In genomic region chr19:19530423-19530804, GRCh38 we compare ENCODE assay signal across 24 cellular contexts. TPM values are rescaled to one million over a fixed set of nuclear protein-coding genes. Genes with fewer than 3 reads are reported as not detected.
A peak's percentile ranks its signal among the peaks of the same experiment; 100 is the strongest.
DNase-seq lines count a peak whose midpoint lies in the region; ATAC-seq, FAIRE-seq and TF ChIP-seq lines count a peak whose summit lies in the region.
"Had no signal": no experiment of that assay in that cellular context is flagged by ENCODE, and none has a peak within 500 bp of the region (broad histone marks: within the 10 kb centered on the region; RNA-seq: fewer than 3 reads in every experiment).

No MANE protein-coding gene starts in this region.

- no peak overlapping the region for H3K23ac ChIP-seq in mesendoderm (ENCODE audit: low read length)

- no TSS peak for BruUV-seq in K562 (replicated peaks; lab: Mats Ljungman, UMichigan)

- no peak for TF ChIP-seq RAD21 in K562 (CRISPR knock-in tag; conservative IDR thresholded peaks at IDR 0.05 in 1 of 2, IDR thresholded peaks at IDR 0.05 in 1 of 2)

- H3K4me1 ChIP-seq in HEK293 (ENCODE audit: control insufficient read depth, insufficient read depth, low read length) = no peaks in the 10 kb centered on the region
- peaks cover 5 to 36% of the 10 kb centered on the region in 2 experiments for H3K4me1 ChIP-seq in K562 (replicated peaks in 1 of 2; ENCODE audit: control insufficient read depth in 2 of 2, insufficient read depth in 2 of 2, low read length in 2 of 2)
- no peaks in the 10 kb centered on the region for H3K4me1 ChIP-seq in mesendoderm (ENCODE audit: control insufficient read depth, low read depth, low read length)
- H3K4me1 ChIP-seq in stomach = peaks cover 0 to 40% (median 12%) of the 10 kb centered on the region in 4 donors
- peaks cover 6% of the 10 kb centered on the region for H3K4me1 ChIP-seq in mucosa of descending colon (ENCODE audit: low read depth)

- TF ChIP-seq CTCF in HEK293 (tag by site-specific recombination; IDR thresholded peaks at IDR 0.05) = no peak
- TF ChIP-seq CTCF in K562 (IDR thresholded peaks at IDR 0.05 in 2 of 3, conservative IDR thresholded peaks at IDR 0.05 in 1 of 3; ENCODE audit: insufficient read depth in 2 of 3, low read depth in 1 of 3, low read length in 3 of 3) = no peak
- no peak for TF ChIP-seq CTCF in stomach (IDR thresholded peaks at IDR 0.05)
- no peak for TF ChIP-seq CTCF in mucosa of descending colon (IDR thresholded peaks at IDR 0.05)

- H2AFZ ChIP-seq in K562 (ENCODE audit: low read depth, low read length) = no peak overlapping the region
- H2AFZ ChIP-seq: hepatocyte had no signal

- CTCF ChIA-PET in HEK293 (lab: Yijun Ruan, JAX) = interaction anchor here (0.6 to 7.3 kb wide), 3 partner anchors 23 to 114 kb away, joined by 5 to 75 read pairs (median 47); partner anchors contain the start of gene GMIP
- CTCF ChIA-PET in K562 (lab: Yijun Ruan, JAX; ENCODE audit: low intra/inter-chr PET ratio) = no interaction called here

- peak; percentile 42 for FAIRE-seq in K562 (lab: Jason Lieb, UNC)
- FAIRE-seq: bronchial epithelial cell, G401.6, TTC549 had no signal

- H3K27me3 ChIP-seq in K562 (ENCODE audit: control insufficient read depth in 2 of 2, insufficient read depth in 2 of 2, low read length in 2 of 2) (no peaks in the 10 kb centered on the region), mesendoderm (ENCODE audit: insufficient read depth, low read length, poor library complexity) (no peaks in the 10 kb centered on the region), stomach (no peaks in the 10 kb centered on the region)
- H3K27me3 ChIP-seq: hepatocyte had no signal

- no peak overlapping the region for H3K9ac ChIP-seq in K562 (ENCODE audit: insufficient read depth in 1 of 2, low read depth in 2 of 2, low read length in 2 of 2)
- H3K9ac ChIP-seq in mesendoderm (ENCODE audit: low read length) = no peak overlapping the region
- H3K9ac ChIP-seq: SK-N-SH had no signal

- no peak overlapping the region for H3K18ac ChIP-seq in mesendoderm (ENCODE audit: low read length)

- H3K79me2 ChIP-seq in K562 (ENCODE audit: control insufficient read depth, insufficient read depth, low read length) (peaks cover 5% of the 10 kb centered on the region; the same call in 2 of the 3 replicates), mesendoderm (ENCODE audit: control insufficient read depth, insufficient read depth, low read length) (no peaks in the 10 kb centered on the region)
- H3K79me2 ChIP-seq: hepatocyte had no signal

- ATAC-seq in K562 = peak; percentile 5; the same call in 1 of the 3 replicates
- no peak for ATAC-seq in mucosa of descending colon
- ATAC-seq: activated naive CD8-positive, alpha-beta T cell treated with anti-CD3 and anti-CD28 coated beads, Interleukin-2, amount 50 U/mL, for 24 hours; activated T-cell treated with anti-CD3 and anti-CD28 coated beads, Interleukin-2, amount 50 U/mL, for 4 hours; sciatic nerve had no signal

- H4K8ac ChIP-seq in mesendoderm (ENCODE audit: low read depth, low read length) = no peak overlapping the region

- H3K27ac ChIP-seq in HEK293 (ENCODE audit: extremely low read depth, low read depth, low read length) (no peak overlapping the region), K562 (ENCODE audit: extremely low read depth, low read depth, low read length) (no peak overlapping the region), mesendoderm (ENCODE audit: low read depth, low read length) (no peak overlapping the region), stomach (no peak overlapping the region)
- H3K27ac ChIP-seq: hepatocyte had no signal

- H4K5ac ChIP-seq in mesendoderm (ENCODE audit: low read length) = no peak overlapping the region

- H3K79me1 ChIP-seq in mesendoderm (ENCODE audit: low read length) = no peaks in the 10 kb centered on the region

- H3K4ac ChIP-seq in mesendoderm (ENCODE audit: low read depth, low read length) = no peak overlapping the region

- POLR2A ChIA-PET in HEK293 (lab: Yijun Ruan, JAX) (interaction anchor here (2.2 kb wide), 1 partner anchor 14 kb away, joined by 6 read pairs; the partner anchor contains the start of genes NDUFA13 and TSSK6), K562 (lab: Yijun Ruan, JAX) (interaction anchor here (0.5 to 1.0 kb wide), 3 partner anchors 20 to 355 kb away, joined by 3 to 5 read pairs (median 3); partner anchors contain the start of gene ZNF101)

- peaks cover 3% of the 10 kb centered on the region for H3K9me1 ChIP-seq in K562 (ENCODE audit: control insufficient read depth, insufficient read depth, low read length)

- DNase-seq in CD1c-positive myeloid dendritic cell (ENCODE audit: extremely low spot score) (peak; percentile 10), K562 (ENCODE audit: extremely low read depth in 1 of 4, low spot score in 3 of 4) (no peak), mesendoderm (peak; percentile 62), iPS-NIHi7 (ENCODE audit: extremely low spot score) (no peak), stomach (no peak), mucosa of descending colon (no peak)
- no peak for DNase-seq in stimulated activated CD4-positive, alpha-beta T cell treated with anti-CD3 and anti-CD28 coated beads, Interleukin-4, amount 100 ng/mL, for 24 hours
- DNase-seq: activated CD4-positive, alpha-beta T cell treated with anti-CD3 and anti-CD28 coated beads, Interleukin-2, amount 50 U/mL, for 48 hours; activated naive CD8-positive, alpha-beta T cell treated with anti-CD3 and anti-CD28 coated beads, Interleukin-2, amount 50 U/mL, for 24 hours; activated T-cell treated with anti-CD3 and anti-CD28 coated beads, Interleukin-2, amount 50 U/mL, for 4 hours; effector CD8-positive, alpha-beta T cell; midbrain; NCI-H1048; NCI-H2107; NCI-H524 treated with DMSO at 0.1 percent for 48 hours; SK-N-SH; stimulated activated CD4-positive, alpha-beta T cell treated with anti-CD3 and anti-CD28 coated beads, Interleukin-2, amount 100 ng/mL, for 24 hours had no signal

- H4K20me1 ChIP-seq in K562 (replicated peaks; ENCODE audit: control insufficient read depth, insufficient read depth, low read length) = 0 out of 2 replicates have a peak, but pooled peaks cover 10% of the 10 kb centered on the region

- no peak overlapping the region for H2BK120ac ChIP-seq in mesendoderm (ENCODE audit: low read depth, low read length)

- in situ Hi-C loops in K562 (cut with MboI) = loop anchor here (25.0 kb wide), 1 partner anchor 107 kb away; the partner anchor contains the start of genes GMIP and LPAR2

- H3K4me3 ChIP-seq in HEK293 (ENCODE audit: low read depth, low read length) (no peak overlapping the region), K562 (no peak overlapping the region), mesendoderm (ENCODE audit: low read length) (no peak overlapping the region), stomach (no peak overlapping the region), mucosa of descending colon (no peak overlapping the region)
- H3K4me3 ChIP-seq: hepatocyte had no signal

- no peak overlapping the region for H2BK5ac ChIP-seq in mesendoderm (ENCODE audit: low read length)

- intact Hi-C loops in K562 (cut with micrococcal nuclease) = no loop called here
- intact Hi-C loops in stomach (cut with DNase I; ENCODE audit: low total_unique reads) = loop anchor here (10.0 kb wide), 1 partner anchor 424 kb away; no protein-coding TSS in a partner anchor
- intact Hi-C loops in mucosa of descending colon (cut with DNase I, micrococcal nuclease) = loop anchor here (5.0 kb wide), 1 partner anchor 112 kb away; the partner anchor contains the start of gene GMIP (in 2 of the 2)

- H2AK5ac ChIP-seq in mesendoderm (ENCODE audit: low read length) = no peak overlapping the region

- TF ChIP-seq POLR2A in K562 (conservative IDR thresholded peaks at IDR 0.05) (no peak), stomach (IDR thresholded peaks at IDR 0.05) (no peak)

- H3K9me3 ChIP-seq in HEK293 (ENCODE audit: control insufficient read depth, insufficient read depth, low read depth, low read length) (no peaks in the 10 kb centered on the region), K562 (replicated peaks; ENCODE audit: control insufficient read depth, insufficient read depth, low read depth, low read length) (no peaks in the 10 kb centered on the region), stomach (no peaks in the 10 kb centered on the region), mucosa of descending colon (no peaks in the 10 kb centered on the region)
- H3K9me3 ChIP-seq: SK-N-SH had no signal

- no peak overlapping the region for H2BK15ac ChIP-seq in mesendoderm (replicated peaks; ENCODE audit: low read depth)

- TF ChIP-seq EP300 in K562 (IDR thresholded peaks at IDR 0.05; ENCODE audit: low read length) = no peak
- no peak for TF ChIP-seq EP300 in stomach (IDR thresholded peaks at IDR 0.05)

- WGBS in K562 (ENCODE audit: insufficient coverage, low coverage, missing lambda C conversion rate) = 47% methylated on average over 7 of the region's 9 CpGs
- WGBS in mesendoderm (ENCODE audit: extremely low coverage, insufficient coverage, low lambda C conversion rate) = no CpG with 5 or more reads among the region's 9 CpGs
- WGBS in stomach, 5 donors = 55 to 69% (median 63%) methylated on average over 9 of the region's 9 CpGs

- peaks cover 10 to 65% of the 10 kb centered on the region in 2 experiments; a peak in 2 of 3 replicates for H3K36me3 ChIP-seq in HEK293 (ENCODE audit: control insufficient read depth in 2 of 2, insufficient read depth in 1 of 2, low read length in 2 of 2)
- H3K36me3 ChIP-seq in K562 (ENCODE audit: control insufficient read depth, insufficient read depth, low read length) = peaks cover 41% of the 10 kb centered on the region
- peaks cover 4% of the 10 kb centered on the region for H3K36me3 ChIP-seq in mesendoderm (ENCODE audit: control insufficient read depth, insufficient read depth, low read length)
- peaks cover 16 to 47% (median 44%) of the 10 kb centered on the region in 4 donors for H3K36me3 ChIP-seq in stomach
- no peaks in the 10 kb centered on the region for H3K36me3 ChIP-seq in mucosa of descending colon (ENCODE audit: low read depth)

- H3K4me2 ChIP-seq in K562 (ENCODE audit: insufficient read depth, low read length) (no peak overlapping the region), mesendoderm (ENCODE audit: low read length) (no peak overlapping the region)
- H3K4me2 ChIP-seq: hepatocyte, SK-N-SH had no signal

- no peak overlapping the region for H3K56ac ChIP-seq in mesendoderm (ENCODE audit: low read length)

RNA-seq across cellular contexts. Expression of gene YJEFN3, which starts 1.7 kb away (rescaled TPM):
- 31.5 and 32.8 TPM in 2 replicates for total RNA-seq in K562 (2011; cell fraction: chromatin; rRNA removed; ENCODE audit: low replicate concordance)
- total RNA-seq in K562 (2011; cell fraction: nucleolus; rRNA removed) = 14.5 and 16.2 TPM in 2 replicates
- total RNA-seq in K562 (2011; cell fraction: nucleoplasm; rRNA removed) = 22.3 and 39.8 TPM in 2 replicates
- total RNA-seq in K562 (2014; rRNA removed) (1.3 and 1.5 TPM in 2 replicates), K562 (2014; rRNA removed; fragmentation: Illumina TruSeq; extraction: Trizol) (0.86 and 0.98 TPM in 2 replicates), K562 (2015; rRNA removed; fragmentation: Illumina TruSeq; extraction: Trizol) (1.1 TPM in 2 replicates), K562 (2021) (3.6 and 4.8 TPM in 2 replicates), stomach (100 to 1,000 TPM in 1 of 5 donors, 1 to 10 TPM in 1, under 1 TPM in 3; 0.43 to 117 (median 0.92) TPM), mucosa of descending colon (10 to 100 TPM in 2 of 3 donors, 1 to 10 TPM in 1; 6.0 to 12.6 (median 10.6) TPM)
- polyA plus RNA-seq in K562 (2011; rRNA removed) (1.0 and 1.6 TPM in 2 replicates), K562 (2014; fragmentation: Illumina TruSeq; extraction: Trizol) (2.9 and 3.8 TPM in 2 replicates), K562 (2014; fragmentation: Nextera tagmentation; extraction: Ambion mirVana) (under 1 TPM in 1 of 2 experiments, not detected in 1; 0.04 TPM), K562 (2014; rRNA removed) (4.8 and 5.8 TPM in 2 replicates), stomach (10 to 100 TPM in 1 of 3 donors, 1 to 10 TPM in 2; 4.9 to 14.5 (median 5.2) TPM)
- 0.86 and 2.6 TPM in 2 replicates for polyA plus RNA-seq in K562 (2011; cell fraction: cytosol; rRNA removed)
- polyA plus RNA-seq in K562 (2011; cell fraction: nucleus; rRNA removed) = 12.5 and 30.5 TPM in 2 replicates
- polyA plus RNA-seq in K562 (2012) = 4.6 and 18.0 TPM in 2 replicates
- polyA minus RNA-seq in K562 (2011; rRNA and poly(A)+ RNA removed) = 0.81 and 1.1 TPM in 2 replicates
- 0.46 and 1.0 TPM in 2 replicates for polyA minus RNA-seq in K562 (2011; cell fraction: cytosol; rRNA and poly(A)+ RNA removed)
- 2.4 and 2.7 TPM in 2 replicates for polyA minus RNA-seq in K562 (2011; cell fraction: nucleus; rRNA and poly(A)+ RNA removed)
- polyA plus RNA-seq in mesendoderm (2013, experiment 1 of 2) = 2.9 TPM
- 2.8 TPM for polyA plus RNA-seq in mesendoderm (2013, experiment 2 of 2)
- polyA plus RNA-seq: IgD-negative memory B cell had no signal

RNA-seq across cellular contexts. Expression of gene CILP2, which starts 7.7 kb away (rescaled TPM):
- total RNA-seq in K562 (2011; cell fraction: chromatin; rRNA removed; ENCODE audit: low replicate concordance) = 0.09 and 0.56 TPM in 2 replicates
- total RNA-seq in K562 (2011; cell fraction: nucleolus; rRNA removed) = 0.53 and 0.67 TPM in 2 replicates
- 0.29 and 0.46 TPM in 2 replicates for total RNA-seq in K562 (2011; cell fraction: nucleoplasm; rRNA removed)
- total RNA-seq in K562 (2014; rRNA removed) = 0.23 and 0.33 TPM in 2 replicates
- total RNA-seq in K562 (2014; rRNA removed; fragmentation: Illumina TruSeq; extraction: Trizol) = 0.04 TPM in 1 of 2 replicates, not detected in the other
- total RNA-seq in K562 (2015; rRNA removed; fragmentation: Illumina TruSeq; extraction: Trizol) = 0.08 and 0.11 TPM in 2 replicates
- total RNA-seq in K562 (2021) = 0.29 and 0.35 TPM in 2 replicates
- 0.04 and 0.07 TPM in 2 replicates for polyA plus RNA-seq in K562 (2011; rRNA removed)
- polyA plus RNA-seq in K562 (2011; cell fraction: cytosol; rRNA removed) = 0.01 and 0.67 TPM in 2 replicates
- polyA plus RNA-seq in K562 (2011; cell fraction: nucleus; rRNA removed) = 0.22 and 0.77 TPM in 2 replicates
- polyA plus RNA-seq in K562 (2012) = 0.05 and 0.29 TPM in 2 replicates
- 0.04 TPM in 2 replicates for polyA plus RNA-seq in K562 (2014; fragmentation: Illumina TruSeq; extraction: Trizol)
- not detected for polyA plus RNA-seq in K562 (2014; fragmentation: Nextera tagmentation; extraction: Ambion mirVana)
- 0.05 and 0.31 TPM in 2 replicates for polyA plus RNA-seq in K562 (2014; rRNA removed)
- 0.14 TPM in 1 of 2 replicates, not detected in the other for polyA minus RNA-seq in K562 (2011; rRNA and poly(A)+ RNA removed)
- polyA minus RNA-seq in K562 (2011; cell fraction: cytosol; rRNA and poly(A)+ RNA removed) = not detected in 2 replicates
- polyA minus RNA-seq in K562 (2011; cell fraction: nucleus; rRNA and poly(A)+ RNA removed) = 0.22 and 0.27 TPM in 2 replicates
- 1.5 TPM for polyA plus RNA-seq in mesendoderm (2013, experiment 1 of 2)
- 1.6 TPM for polyA plus RNA-seq in mesendoderm (2013, experiment 2 of 2)
- total RNA-seq in stomach = 1 to 10 TPM in 1 of 5 donors, under 1 TPM in 2, not detected in 2; under 0.01 to 1.4 (median 0.73) TPM
- polyA plus RNA-seq in stomach = under 1 TPM in 1 of 3 donors, not detected in 2; 0.05 TPM
- total RNA-seq in mucosa of descending colon = under 1 TPM in 1 of 3 donors, not detected in 2; 0.09 TPM
- polyA plus RNA-seq: IgD-negative memory B cell had no signal

RNA-seq across cellular contexts. Expression of gene NDUFA13, which starts 14.4 kb away (rescaled TPM):
- 115 and 283 TPM in 2 replicates for total RNA-seq in K562 (2011; cell fraction: chromatin; rRNA removed; ENCODE audit: low replicate concordance)
- total RNA-seq in K562 (2011; cell fraction: nucleolus; rRNA removed) = 289 and 359 TPM in 2 replicates
- 176 and 255 TPM in 2 replicates for total RNA-seq in K562 (2011; cell fraction: nucleoplasm; rRNA removed)
- total RNA-seq in K562 (2014; rRNA removed) (386 and 429 TPM in 2 replicates), K562 (2014; rRNA removed; fragmentation: Illumina TruSeq; extraction: Trizol) (74.8 and 146 TPM in 2 replicates), K562 (2015; rRNA removed; fragmentation: Illumina TruSeq; extraction: Trizol) (397 and 447 TPM in 2 replicates), K562 (2021) (522 and 559 TPM in 2 replicates), stomach (100 to 1,000 TPM in 1 of 5 donors, 10 to 100 TPM in 4; 24.5 to 204 (median 71.4) TPM), mucosa of descending colon (100 to 1,000 TPM; 347 to 437 (median 348) TPM)
- polyA plus RNA-seq in K562 (2011; rRNA removed) (340 and 343 TPM in 2 replicates), K562 (2014; fragmentation: Illumina TruSeq; extraction: Trizol) (298 and 395 TPM in 2 replicates), K562 (2014; fragmentation: Nextera tagmentation; extraction: Ambion mirVana) (100 to 1,000 TPM; 263 to 440 TPM), K562 (2014; rRNA removed) (596 and 801 TPM in 2 replicates), stomach (100 to 1,000 TPM; 258 to 367 (median 300) TPM)
- 881 and 1,009 TPM in 2 replicates for polyA plus RNA-seq in K562 (2011; cell fraction: cytosol; rRNA removed)
- polyA plus RNA-seq in K562 (2011; cell fraction: nucleus; rRNA removed) = 249 and 320 TPM in 2 replicates
- 401 and 675 TPM in 2 replicates for polyA plus RNA-seq in K562 (2012)
- polyA minus RNA-seq in K562 (2011; rRNA and poly(A)+ RNA removed) = 72.8 and 113 TPM in 2 replicates
- polyA minus RNA-seq in K562 (2011; cell fraction: cytosol; rRNA and poly(A)+ RNA removed) = 98.7 and 142 TPM in 2 replicates
- polyA minus RNA-seq in K562 (2011; cell fraction: nucleus; rRNA and poly(A)+ RNA removed) = 52.4 and 62.5 TPM in 2 replicates
- 203 TPM for polyA plus RNA-seq in mesendoderm (2013, experiment 1 of 2)
- polyA plus RNA-seq in mesendoderm (2013, experiment 2 of 2) = 202 TPM

RNA-seq across cellular contexts. Expression of gene TSSK6, which starts 15.1 kb away (rescaled TPM):
- 1.3 and 7.5 TPM in 2 replicates for total RNA-seq in K562 (2011; cell fraction: chromatin; rRNA removed; ENCODE audit: low replicate concordance)
- total RNA-seq in K562 (2011; cell fraction: nucleolus; rRNA removed) = 14.5 and 15.7 TPM in 2 replicates
- 4.5 TPM in 2 replicates for total RNA-seq in K562 (2011; cell fraction: nucleoplasm; rRNA removed)
- 2.0 and 2.1 TPM in 2 replicates for total RNA-seq in K562 (2014; rRNA removed)
- total RNA-seq in K562 (2014; rRNA removed; fragmentation: Illumina TruSeq; extraction: Trizol) = 0.22 TPM in 1 of 2 replicates, not detected in the other
- total RNA-seq in K562 (2015; rRNA removed; fragmentation: Illumina TruSeq; extraction: Trizol) = 0.76 and 0.90 TPM in 2 replicates
- 2.4 and 2.6 TPM in 2 replicates for total RNA-seq in K562 (2021)
- polyA plus RNA-seq in K562 (2011; rRNA removed) = 0.93 and 1.8 TPM in 2 replicates
- polyA plus RNA-seq in K562 (2011; cell fraction: cytosol; rRNA removed) = 2.5 and 7.7 TPM in 2 replicates
- polyA plus RNA-seq in K562 (2011; cell fraction: nucleus; rRNA removed) = 3.6 and 7.5 TPM in 2 replicates
- polyA plus RNA-seq in K562 (2012) = 1.3 and 2.7 TPM in 2 replicates
- 0.21 and 0.39 TPM in 2 replicates for polyA plus RNA-seq in K562 (2014; fragmentation: Illumina TruSeq; extraction: Trizol)
- polyA plus RNA-seq in K562 (2014; fragmentation: Nextera tagmentation; extraction: Ambion mirVana) = not detected
- 2.4 and 3.9 TPM in 2 replicates for polyA plus RNA-seq in K562 (2014; rRNA removed)
- polyA minus RNA-seq in K562 (2011; rRNA and poly(A)+ RNA removed) = 0.54 and 0.67 TPM in 2 replicates
- polyA minus RNA-seq in K562 (2011; cell fraction: cytosol; rRNA and poly(A)+ RNA removed) = 1.4 TPM in 1 of 2 replicates, not detected in the other
- polyA minus RNA-seq in K562 (2011; cell fraction: nucleus; rRNA and poly(A)+ RNA removed) = 7.4 and 9.3 TPM in 2 replicates
- polyA plus RNA-seq in mesendoderm (2013, experiment 1 of 2) = 0.77 TPM
- polyA plus RNA-seq in mesendoderm (2013, experiment 2 of 2) = 0.67 TPM
- 10 to 100 TPM in 1 of 5 donors, 1 to 10 TPM in 3, not detected in 1; 2.0 to 31.7 (median 5.6) TPM for total RNA-seq in stomach
- polyA plus RNA-seq in stomach = 1 to 10 TPM in 1 of 3 donors, under 1 TPM in 2; 0.93 to 2.0 (median 0.93) TPM
- total RNA-seq in mucosa of descending colon = 1 to 10 TPM; 1.8 to 2.5 (median 2.3) TPM

Comparison
In these comparisons a context has a peak if more than half of its experiments do, and no peak if none do; other contexts are left out.
1. DNase-seq: peak in CD1c-positive myeloid dendritic cell (single experiment) and mesendoderm (single experiment); none in K562 (0 of 4), iPS-NIHi7 (single experiment), stomach (single experiment), mucosa of descending colon (0 of 3) and stimulated activated CD4-positive, alpha-beta T cell treated with anti-CD3 and anti-CD28 coated beads, Interleukin-4, amount 100 ng/mL, for 24 hours (single experiment).